ENCODE assay signal across 8 cellular contexts in the genomic region with DNA sequence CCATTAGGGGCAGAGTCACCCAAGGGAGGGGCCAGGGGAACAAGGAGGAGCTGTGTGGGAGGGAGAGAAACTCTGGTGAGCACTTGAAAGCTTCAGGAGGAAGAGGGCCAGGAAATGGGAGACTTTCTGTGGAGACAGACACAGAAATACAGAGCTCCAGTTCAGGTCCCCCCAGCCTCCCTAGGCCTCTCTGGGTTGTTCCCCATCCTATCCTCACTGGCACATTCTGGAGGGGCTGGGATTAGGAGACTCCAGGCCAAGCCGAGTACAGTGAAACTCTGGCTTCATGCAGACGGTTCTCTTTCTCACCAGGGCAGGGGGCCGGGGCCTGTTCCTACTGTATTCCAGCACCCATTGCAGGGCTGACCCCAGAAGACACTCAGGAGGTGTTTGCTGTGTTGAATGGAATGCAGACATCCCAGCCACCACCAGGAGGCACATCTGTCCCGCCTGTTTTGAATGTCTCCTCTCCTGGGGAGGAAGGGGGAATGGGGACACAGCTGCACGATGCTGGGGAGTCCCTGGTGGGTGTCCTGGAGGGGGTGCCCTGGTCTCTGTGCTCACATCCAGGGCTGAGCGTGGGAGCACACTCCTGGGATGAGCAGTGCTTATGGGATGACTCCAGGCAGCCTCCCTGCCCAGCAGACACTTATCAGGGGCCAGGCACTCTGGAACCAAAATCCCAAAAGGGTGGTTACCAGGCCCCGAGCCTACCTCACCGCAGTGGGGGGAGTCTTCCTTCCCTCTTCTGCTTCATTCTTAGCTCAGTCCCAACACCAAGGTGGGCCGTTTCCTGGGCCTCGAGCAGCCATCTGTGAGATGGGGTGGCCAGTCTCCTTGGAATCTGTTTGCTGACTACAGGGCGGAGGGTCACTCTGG. TPM values are rescaled to one million over a fixed set of nuclear protein-coding genes. Genes with fewer than 3 reads are reported as not detected.
DNase-seq lines count a peak whose midpoint lies in the region; TF ChIP-seq lines count a peak whose summit lies in the region.
"Had no signal": no experiment of that assay in that cellular context is flagged by ENCODE, and none has a peak within 500 bp of the region (broad histone marks: within the 10 kb centered on the region; RNA-seq: fewer than 3 reads in every experiment).

No MANE protein-coding gene starts in this region.

- peaks cover 10% of the 10 kb centered on the region for H3K4me1 Mint-ChIP-seq in osteocyte (ENCODE audit: unreplicated experiment)
- no peaks in the 10 kb centered on the region for H3K4me1 Mint-ChIP-seq in activated naive CD4-positive, alpha-beta T cell treated with anti-CD3 and anti-CD28 coated beads, Interleukin-2, amount 10 ng/mL, durations not matched to agents 7 days and 5 days
- H3K4me1 Mint-ChIP-seq: T-cell had no signal

- no peak overlapping the region for H3K27ac Mint-ChIP-seq in osteocyte (ENCODE audit: unreplicated experiment)
- no peak overlapping the region for H3K27ac Mint-ChIP-seq in activated naive CD4-positive, alpha-beta T cell treated with anti-CD3 and anti-CD28 coated beads, Interleukin-2, amount 10 ng/mL, durations not matched to agents 7 days and 5 days
- H3K27ac Mint-ChIP-seq: T-cell had no signal

- no peaks in the 10 kb centered on the region for H3K36me3 Mint-ChIP-seq in osteocyte (ENCODE audit: unreplicated experiment)
- H3K36me3 Mint-ChIP-seq in activated naive CD4-positive, alpha-beta T cell treated with anti-CD3 and anti-CD28 coated beads, Interleukin-2, amount 10 ng/mL, durations not matched to agents 7 days and 5 days: no peaks in the 10 kb centered on the region
- H3K36me3 Mint-ChIP-seq: T-cell had no signal

- CTCF ChIA-PET in activated naive CD4-positive, alpha-beta T cell treated with anti-CD3 and anti-CD28 coated beads, Interleukin-2, amount 10 ng/mL, durations not matched to agents 7 days and 5 days (lab: Charles Lee): interaction anchor here (0.6 to 1.7 kb wide), 4 partner anchors 9 to 489 kb away, joined by 3 to 4 read pairs (median 4); no protein-coding TSS in a partner anchor

- H3K4me3 Mint-ChIP-seq in osteocyte (ENCODE audit: unreplicated experiment): no peak overlapping the region
- no peak overlapping the region for H3K4me3 Mint-ChIP-seq in activated naive CD4-positive, alpha-beta T cell treated with anti-CD3 and anti-CD28 coated beads, Interleukin-2, amount 10 ng/mL, durations not matched to agents 7 days and 5 days
- H3K4me3 Mint-ChIP-seq: T-cell had no signal

- DNase-seq in NCI-H460 (ENCODE audit: extremely low read depth, low read depth) (peak; percentile 33), epithelial cell of proximal tubule (ENCODE audit: low read depth) (no peak), osteocyte (ENCODE audit: extremely low spot score, unreplicated experiment) (no peak), NCI-H187 (lab: John Stamatoyannopoulos, UW) (no peak)
- DNase-seq in activated naive CD4-positive, alpha-beta T cell treated with anti-CD3 and anti-CD28 coated beads, Interleukin-2, amount 10 ng/mL, durations not matched to agents 7 days and 5 days: no peak
- no peak for DNase-seq in stimulated activated CD4-positive, alpha-beta T cell treated with anti-CD3 and anti-CD28 coated beads, Interleukin-4, amount 100 ng/mL, for 4 hours

- TF ChIP-seq CTCF in GM12872 (IDR thresholded peaks at IDR 0.05; ENCODE audit: insufficient read depth, low read depth, low read length) (peak; percentile 72), epithelial cell of proximal tubule (conservative IDR thresholded peaks at IDR 0.05; ENCODE audit: low read depth, low read length) (peak; percentile 71), osteocyte (IDR thresholded peaks at IDR 0.05) (peak; percentile 54)

- H3K27me3 Mint-ChIP-seq in osteocyte (ENCODE audit: unreplicated experiment): peaks cover 28% of the 10 kb centered on the region
- peaks cover 28% of the 10 kb centered on the region for H3K27me3 Mint-ChIP-seq in activated naive CD4-positive, alpha-beta T cell treated with anti-CD3 and anti-CD28 coated beads, Interleukin-2, amount 10 ng/mL, durations not matched to agents 7 days and 5 days

- H3K9me3 Mint-ChIP-seq in osteocyte (ENCODE audit: unreplicated experiment): no peaks in the 10 kb centered on the region
- H3K9me3 Mint-ChIP-seq in activated naive CD4-positive, alpha-beta T cell treated with anti-CD3 and anti-CD28 coated beads, Interleukin-2, amount 10 ng/mL, durations not matched to agents 7 days and 5 days: no peaks in the 10 kb centered on the region
- H3K9me3 Mint-ChIP-seq: T-cell had no signal

- no peak overlapping the region for H3K4me3 ChIP-seq in epithelial cell of proximal tubule (ENCODE audit: low read depth, low read length)

RNA-seq across cellular contexts. Expression of a gene that starts 5.5 kb away (rescaled TPM):
- total RNA-seq in NCI-H460 (2014; rRNA removed; shearing (Covaris generic)): not detected in 2 replicates
- not detected in 2 replicates for polyA plus RNA-seq in NCI-H460 (2014; cell fraction: nucleus; rRNA removed)
- total RNA-seq in epithelial cell of proximal tubule (not detected in 2 replicates), osteocyte (not detected in 2 replicates)
- total RNA-seq: T-cell had no signal

RNA-seq across cellular contexts. Expression of a gene that starts 15.2 kb away (rescaled TPM):
- not detected in 2 replicates for total RNA-seq in NCI-H460 (2014; rRNA removed; shearing (Covaris generic))
- polyA plus RNA-seq in NCI-H460 (2014; cell fraction: nucleus; rRNA removed): not detected in 2 replicates
- total RNA-seq in epithelial cell of proximal tubule (not detected in 2 replicates), osteocyte (not detected in 2 replicates)
- total RNA-seq: T-cell had no signal

RNA-seq across cellular contexts. Expression of a gene that starts 23.7 kb away (rescaled TPM):
- total RNA-seq in NCI-H460 (2014; rRNA removed; shearing (Covaris generic)): not detected in 2 replicates
- not detected in 2 replicates for polyA plus RNA-seq in NCI-H460 (2014; cell fraction: nucleus; rRNA removed)
- total RNA-seq in epithelial cell of proximal tubule (not detected in 2 replicates), osteocyte (not detected in 2 replicates)
- total RNA-seq: T-cell had no signal

RNA-seq across cellular contexts. Expression of a gene that starts 43.2 kb away (rescaled TPM):
- not detected in 2 replicates for total RNA-seq in NCI-H460 (2014; rRNA removed; shearing (Covaris generic))
- polyA plus RNA-seq in NCI-H460 (2014; cell fraction: nucleus; rRNA removed): not detected in 2 replicates
- not detected in 2 replicates for total RNA-seq in epithelial cell of proximal tubule
- not detected in 2 replicates for total RNA-seq in osteocyte
- total RNA-seq: T-cell had no signal
